8 cellular contexts compared by ENCODE assay signal in the genomic region with DNA sequence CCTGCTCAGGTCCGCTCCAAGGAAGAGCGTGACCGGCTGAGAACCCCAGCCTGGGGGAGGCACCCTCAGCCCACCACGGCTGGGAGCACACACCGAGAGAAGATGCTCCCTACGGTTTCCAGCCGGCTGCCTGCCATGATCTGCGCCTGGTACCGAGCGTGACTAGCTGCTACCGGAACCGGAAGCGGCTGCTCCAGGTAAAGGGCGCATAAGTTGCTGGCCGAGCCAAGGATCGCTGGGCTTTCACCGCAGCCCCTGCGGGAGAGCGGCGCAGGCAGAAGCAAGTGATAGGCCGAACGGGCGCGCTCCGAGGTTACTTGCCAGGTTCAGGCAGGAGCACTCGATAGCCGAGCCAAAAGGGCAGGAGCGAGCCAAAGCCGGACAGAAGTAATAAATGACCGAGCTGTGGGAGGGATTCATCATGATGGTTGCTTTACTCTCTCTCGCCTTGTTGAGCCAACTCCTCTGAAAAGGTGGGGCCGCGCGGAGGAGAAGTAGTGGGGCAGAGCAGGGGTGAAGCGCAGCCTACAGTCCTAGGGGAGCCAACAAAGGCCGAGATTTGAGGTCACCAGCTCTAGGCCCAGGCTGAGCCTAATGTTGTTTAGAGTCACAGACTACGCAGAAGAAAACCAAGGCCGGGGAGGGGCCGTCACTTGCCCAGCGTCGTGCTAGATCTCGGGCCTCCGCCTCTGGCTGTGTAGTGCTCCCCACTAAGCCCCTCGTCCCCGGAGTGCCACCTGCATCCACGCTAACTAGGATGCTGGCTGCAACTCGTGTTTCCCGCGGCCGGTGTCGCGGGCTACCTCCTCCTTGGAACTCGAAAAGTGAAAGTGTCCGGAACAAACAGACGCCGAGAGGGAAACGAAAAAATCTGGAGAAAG.
DNase-seq lines count a peak whose midpoint lies in the region; ATAC-seq and TF ChIP-seq lines count a peak whose summit lies in the region.

Gene MRPS23 (minus strand): TSS at position 171 of the 881 bp plus-strand sequence. CDS start 34 bp downstream, at position 137.

- H3K4me1 Mint-ChIP-seq in central memory CD8-positive, alpha-beta T cell, result peaks cover 31% of the 10 kb centered on the region

- peaks cover 35% of the 10 kb centered on the region for H3K36me3 Mint-ChIP-seq in central memory CD8-positive, alpha-beta T cell (ENCODE audit: insufficient read depth)

- peak within 1 kb of the TSS; percentile 98 for H3K4me3 ChIP-seq in AG09309 (ENCODE audit: control insufficient read depth, low read depth, low read length)

- H3K4me3 Mint-ChIP-seq in central memory CD8-positive, alpha-beta T cell, result peak within 1 kb of the TSS; percentile 95

- DNase-seq in AG09309 (ENCODE audit: low read depth), result peak; percentile 97
- peak; percentile 92 to 98 for DNase-seq in NCI-H446 (lab: John Stamatoyannopoulos, UW)
- peak; percentile 95 for DNase-seq in activated CD4-positive, CD25-positive, alpha-beta regulatory T cell treated with anti-CD3 and anti-CD28 coated beads, Interleukin-2, amount 50 U/mL, for 16 hours (ENCODE audit: low read depth, low spot score)
- DNase-seq in central memory CD8-positive, alpha-beta T cell (ENCODE audit: low spot score in 2 of 2), result peak; percentile 82 to 94
- peak; percentile 100 for DNase-seq in islet precursor cell
- DNase-seq in stimulated activated CD4-positive, alpha-beta T cell treated with anti-CD3 and anti-CD28 coated beads, Interleukin-12 subunit alpha, Interleukin-12 subunit beta, amount 100 ng/mL, for 48 hours (ENCODE audit: low read depth in 2 of 3, low spot score in 1 of 3), result peak; percentile 88 to 96 (median 95)

- peak within 1 kb of the TSS; percentile 97 for H3K27ac Mint-ChIP-seq in central memory CD8-positive, alpha-beta T cell (ENCODE audit: low read depth)

- no peaks in the 10 kb centered on the region for H3K27me3 Mint-ChIP-seq in central memory CD8-positive, alpha-beta T cell

- no peaks in the 10 kb centered on the region for H3K9me3 Mint-ChIP-seq in central memory CD8-positive, alpha-beta T cell

- no peak for TF ChIP-seq CTCF in AG09309 (IDR thresholded peaks at IDR 0.05; ENCODE audit: control insufficient read depth, insufficient read depth, low read depth, low read length, missing control alignments)

- ATAC-seq in GM19025 (IDR thresholded peaks at IDR 0.05; ENCODE audit: low read depth, unreplicated experiment), result peak; percentile 86
- peak; percentile 87 for ATAC-seq in HG03342 (IDR thresholded peaks at IDR 0.05; ENCODE audit: unreplicated experiment)
- peak; percentile 91 for ATAC-seq in central memory CD8-positive, alpha-beta T cell (replicated peaks; ENCODE audit: extremely low read depth, poor library complexity, severe bottlenecking)

Comparison
In these comparisons a context has a peak if more than half of its experiments do, and no peak if none do; other contexts are left out.
1. Peak in every context shown above with its lines: DNase-seq, ATAC-seq and H3K4me3 ChIP-seq.